ENCODE assay signal across 8 cellular contexts in the genomic region with DNA sequence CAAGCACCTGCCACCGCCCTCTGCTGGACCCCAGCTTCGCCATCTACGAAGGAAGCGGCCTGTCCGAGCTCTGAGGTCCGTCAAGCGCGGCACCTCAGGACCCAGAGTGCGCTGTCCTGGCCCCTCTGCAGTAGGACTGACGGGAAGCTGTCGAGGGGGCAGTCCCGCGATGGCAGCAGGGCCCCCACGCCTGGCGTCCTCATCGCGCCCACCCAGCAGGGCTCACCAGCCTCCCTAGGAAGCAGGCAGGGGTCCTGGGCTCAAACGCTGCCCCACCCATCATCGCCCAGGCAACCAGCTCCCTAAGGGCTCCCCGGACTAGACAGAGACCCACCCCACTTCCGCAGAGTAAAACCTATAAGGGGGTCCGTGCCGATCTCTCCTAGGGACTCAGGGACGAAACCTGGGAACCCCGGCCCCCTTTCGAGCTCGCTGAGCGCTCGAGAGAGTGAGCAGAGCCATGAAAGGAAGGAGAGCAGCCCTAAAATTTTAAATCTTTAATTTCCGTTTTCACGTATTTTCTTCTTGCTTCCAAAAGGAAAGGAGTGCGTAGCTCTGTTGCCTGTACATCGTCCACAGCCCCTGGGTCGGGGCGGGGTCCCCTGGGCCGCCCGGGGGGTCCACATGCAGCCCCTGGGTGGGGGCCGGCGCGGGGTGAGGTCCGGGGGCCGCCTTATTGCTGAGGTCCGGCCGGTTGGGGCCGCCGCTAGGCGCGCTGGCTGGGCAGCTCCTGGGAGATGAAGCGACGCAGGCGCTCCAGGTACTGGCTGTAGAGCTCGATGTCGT. TPM values are rescaled to one million over a fixed set of nuclear protein-coding genes. Genes with fewer than 3 reads are reported as not detected.
A peak's percentile ranks its signal among the peaks of the same experiment; 100 is the strongest.
DNase-seq lines count a peak whose midpoint lies in the region; ATAC-seq, FAIRE-seq and TF ChIP-seq lines count a peak whose summit lies in the region.
"Not testable (repeated sequence)": the region's sequence is repeated elsewhere in the genome, so short reads cannot be mapped to it uniquely, and the experiment has no call there.

No MANE protein-coding gene starts in this region.

- peaks cover 59% of the 10 kb centered on the region for H3K79me2 ChIP-seq in astrocyte (ENCODE audit: insufficient read depth, low read length)

- DNase-seq in A673 (ENCODE audit: low spot score); astrocyte (ENCODE audit: low read depth); fibroblast of mammary gland (ENCODE audit: low read depth); lung (ENCODE audit: low spot score); sciatic nerve (ENCODE audit: low spot score): not testable (repeated sequence)

- not testable (repeated sequence) for H3K9me3 ChIP-seq in A673 (ENCODE audit: low read depth, low read length, poor library complexity, severe bottlenecking); astrocyte (ENCODE audit: insufficient read depth, low read depth, low read length); lung (ENCODE audit: control insufficient read depth in 2 of 2, insufficient read depth in 1 of 2, low read length in 1 of 2)

- not testable (repeated sequence) for H3K4me1 Mint-ChIP-seq in astrocyte (ENCODE audit: low read depth, unreplicated experiment)

- peaks cover 43% of the 10 kb centered on the region for H4K20me1 ChIP-seq in astrocyte (ENCODE audit: insufficient read depth, low read length)

- peak overlapping the region; percentile 82 for H2AFZ ChIP-seq in astrocyte (ENCODE audit: low read depth, low read length)

- POLR2A ChIA-PET in A673 (lab: Charles Lee; ENCODE audit: low non-redundant PET), result not testable (repeated sequence)

- H3K27me3 ChIP-seq in A673 (replicated peaks; ENCODE audit: insufficient read depth, low read depth, low read length, poor library complexity); astrocyte (ENCODE audit: insufficient read depth, low read length); lung (ENCODE audit: control insufficient read depth, insufficient read depth): not testable (repeated sequence)

- H3K27ac ChIP-seq in A673 (ENCODE audit: low read depth, low read length, poor library complexity, severe bottlenecking), result peak overlapping the region; percentile 93
- H3K27ac ChIP-seq in astrocyte (ENCODE audit: low read depth, low read length), result peak overlapping the region; percentile 54
- peak overlapping the region; percentile 74 to 98 for H3K27ac ChIP-seq in lung (ENCODE audit: low read depth in 1 of 2, low read length in 1 of 2)

- peak; percentile 33; the same call in 1 of the 2 replicates for TF ChIP-seq CTCF in A673 (conservative IDR thresholded peaks at IDR 0.05; ENCODE audit: low read depth, low read length)
- not testable (repeated sequence) for TF ChIP-seq CTCF in astrocyte (IDR thresholded peaks at IDR 0.05; ENCODE audit: insufficient read depth, low read depth, low read length); fibroblast of mammary gland (conservative IDR thresholded peaks at IDR 0.05; ENCODE audit: control insufficient read depth, insufficient read depth, low read depth, low read length); lung (IDR thresholded peaks at IDR 0.05; ENCODE audit: control extremely low read depth, extremely low read depth)

- H3K27me3 Mint-ChIP-seq in astrocyte (ENCODE audit: low read depth, unreplicated experiment), result not testable (repeated sequence)

- ATAC-seq in GM19025 (IDR thresholded peaks at IDR 0.05; ENCODE audit: low read depth, unreplicated experiment) (peak; percentile 12), HG03354 (IDR thresholded peaks at IDR 0.05; ENCODE audit: poor library complexity, severe bottlenecking, unreplicated experiment) (peak; percentile 30), SK-N-SH treated with all-trans-retinoic acid at 6 μM for 48 hours (peak; percentile 25; the same call in 2 of the 3 replicates), sciatic nerve (peak; percentile 53)
- ATAC-seq in lung (ENCODE audit: insufficient read depth, low FRiP score), result not testable (repeated sequence)

- H3K36me3 Mint-ChIP-seq in astrocyte (ENCODE audit: low read depth, unreplicated experiment), result not testable (repeated sequence)

- peak overlapping the region; percentile 86 for H3K4me3 Mint-ChIP-seq in astrocyte (ENCODE audit: unreplicated experiment)

- CTCF ChIA-PET in A673 (lab: Charles Lee), result interaction anchor here (0.5 kb wide), 1 partner anchor 52 kb away, joined by 3 read pairs; no protein-coding TSS in a partner anchor

- H3K9ac ChIP-seq in astrocyte (ENCODE audit: low read length), result peak overlapping the region; percentile 93

- H3K4me2 ChIP-seq in astrocyte (ENCODE audit: low read length), result peak overlapping the region; percentile 90

- FAIRE-seq in astrocyte (lab: Jason Lieb, UNC), result not testable (repeated sequence)

- H3K4me3 ChIP-seq in A673 (ENCODE audit: low read depth, low read length, poor library complexity, severe bottlenecking) (peak overlapping the region; percentile 87), astrocyte (ENCODE audit: insufficient read depth, low read depth, low read length) (peak overlapping the region; percentile 90), fibroblast of mammary gland (ENCODE audit: control insufficient read depth, low read depth, low read length) (peak overlapping the region; percentile 88), lung (peak overlapping the region; percentile 42)

- WGBS in lung, 2 donors, result 34 to 37% methylated on average over 42 to 46 of the region's 53 CpGs

- H3K4me1 ChIP-seq in A673 (ENCODE audit: insufficient read depth, low read length, poor library complexity, severe bottlenecking) (peaks cover 24% of the 10 kb centered on the region), astrocyte (ENCODE audit: insufficient read depth, low read length) (peaks cover 25% of the 10 kb centered on the region), lung (ENCODE audit: control insufficient read depth in 2 of 2, insufficient read depth in 2 of 2, low read length in 2 of 2) (peaks cover 12 to 27% of the 10 kb centered on the region in 2 donors)

- H3K27ac Mint-ChIP-seq in astrocyte (ENCODE audit: unreplicated experiment), result peak overlapping the region; percentile 72

- not testable (repeated sequence) for H3K9me3 Mint-ChIP-seq in astrocyte (ENCODE audit: unreplicated experiment)

- BruUV-seq in A673 (replicated peaks; lab: Mats Ljungman, UMichigan), result not testable (repeated sequence)

- intact Hi-C loops in A673 (cut with micrococcal nuclease; ENCODE audit: unreplicated experiment); sciatic nerve (cut with DNase I): not testable (repeated sequence)

- H3K36me3 ChIP-seq in A673 (ENCODE audit: insufficient read depth, low read length, poor library complexity, severe bottlenecking); astrocyte (ENCODE audit: insufficient read depth, low read length): not testable (repeated sequence)
- peaks cover 0 to 23% of the 10 kb centered on the region in 2 donors for H3K36me3 ChIP-seq in lung (ENCODE audit: control insufficient read depth in 2 of 2, insufficient read depth in 2 of 2, low read length in 2 of 2)

RNA-seq across cellular contexts. Expression of a gene that starts 8.6 kb away (rescaled TPM):
- total RNA-seq in A673 (2021), result 56.9 and 60.0 TPM in 2 replicates
- 56.7 and 61.4 TPM in 2 replicates for total RNA-seq in astrocyte
- 10 to 100 TPM; 68.8 to 84.9 TPM for total RNA-seq in lung
- polyA plus RNA-seq in lung, result 100 to 1,000 TPM in 1 of 2 donors, 10 to 100 TPM in 1; 97.0 to 110 TPM
- total RNA-seq in sciatic nerve, result 78.9 TPM

RNA-seq across cellular contexts. Expression of a gene that starts 13.3 kb away (rescaled TPM):
- total RNA-seq in A673 (2021) (46.8 and 49.1 TPM in 2 replicates), astrocyte (52.4 and 58.1 TPM in 2 replicates), lung (10 to 100 TPM in 1 of 2 donors, 1 to 10 TPM in 1; 3.3 to 25.6 TPM), sciatic nerve (20.2 TPM)
- polyA plus RNA-seq in lung, result 10 to 100 TPM; 13.8 to 17.8 TPM

RNA-seq across cellular contexts. Expression of a gene that starts 28.4 kb away (rescaled TPM):
- total RNA-seq in A673 (2021) (50.6 and 53.0 TPM in 2 replicates), astrocyte (35.5 and 36.2 TPM in 2 replicates), lung (10 to 100 TPM; 15.6 to 40.3 TPM), sciatic nerve (34.2 TPM)
- 10 to 100 TPM; 22.3 to 32.0 TPM for polyA plus RNA-seq in lung

RNA-seq across cellular contexts. Expression of a gene that starts 28.5 kb away (rescaled TPM):
- total RNA-seq in A673 (2021) (14.1 and 18.0 TPM in 2 replicates), astrocyte (3.7 and 5.7 TPM in 2 replicates), lung (10 to 100 TPM in 1 of 2 donors, 1 to 10 TPM in 1; 4.0 to 11.9 TPM), sciatic nerve (4.3 TPM)
- polyA plus RNA-seq in lung, result 1 to 10 TPM; 6.4 to 7.2 TPM

RNA-seq across cellular contexts. Expression of a gene that starts 28.5 kb away (rescaled TPM):
- total RNA-seq in A673 (2021) (88.4 and 98.8 TPM in 2 replicates), astrocyte (72.2 and 73.4 TPM in 2 replicates), lung (10 to 100 TPM; 63.4 to 86.6 TPM), sciatic nerve (53.5 TPM)
- 10 to 100 TPM; 45.7 to 49.1 TPM for polyA plus RNA-seq in lung
